ENCODE assay signal across 24 cellular contexts in genomic region chr19:38202504-38202903, GRCh38. TPM values are rescaled to one million over a fixed set of nuclear protein-coding genes. Genes with fewer than 3 reads are reported as not detected.
"Had no signal": no experiment of that assay in that cellular context is flagged by ENCODE, and none has a peak within 500 bp of the region (broad histone marks: within the 10 kb centered on the region; RNA-seq: fewer than 3 reads in every experiment).

No MANE protein-coding gene starts in this region.

- DNase-seq: activated CD4-positive, alpha-beta T cell treated with anti-CD3 and anti-CD28 coated beads for 48 hours; activated CD4-positive, alpha-beta T cell treated with anti-CD3 and anti-CD28 coated beads, Interleukin-2, amount 50 U/mL, for 4 hours; activated CD4-positive, CD25-positive, alpha-beta regulatory T cell treated with anti-CD3 and anti-CD28 coated beads, Interleukin-2, amount 50 U/mL, for 72 hours; activated CD8-positive, alpha-beta memory T cell treated with anti-CD3 and anti-CD28 coated beads, Interleukin-2, amount 50 U/mL, for 48 hours; activated CD8-positive, alpha-beta T cell treated with anti-CD3 and anti-CD28 coated beads, Interleukin-2, amount 10 ng/mL, durations not matched to agents 7 days and 5 days; activated naive CD4-positive, alpha-beta T cell treated with anti-CD3 and anti-CD28 coated beads, Interleukin-2, amount 50 U/mL, for 16 hours; activated naive CD8-positive, alpha-beta T cell treated with anti-CD3 and anti-CD28 coated beads, Interleukin-2, amount 10 ng/mL, durations not matched to agents 7 days and 5 days; activated T-cell treated with anti-CD3 and anti-CD28 coated beads, Interleukin-2, amount 50 U/mL, for 1 hour; adrenal gland; aorta; MG63; NCI-H1105; NCI-H1436; NCI-H187; NCI-H2081; NCI-H446 treated with DMSO at 0.1 percent for 48 hours; NCI-H526; NCI-H82; Right ventricle myocardium superior; SJCRH30; SK-N-SH; T-helper 1 cell had no signal

- H3K27ac ChIP-seq: adrenal gland, SJCRH30 had no signal

- ATAC-seq: activated CD8-positive, alpha-beta T cell treated with anti-CD3 and anti-CD28 coated beads, Interleukin-2, amount 10 ng/mL, durations not matched to agents 7 days and 5 days had no signal

RNA-seq across cellular contexts. Expression of gene DPF1, which starts 21.5 kb away (rescaled TPM):
- total RNA-seq: Right ventricle myocardium superior had no signal

RNA-seq across cellular contexts. Expression of gene PPP1R14A, which starts 53.7 kb away (rescaled TPM):
- total RNA-seq: activated CD8-positive, alpha-beta T cell treated with anti-CD3 and anti-CD28 coated beads, Interleukin-2, amount 10 ng/mL, durations not matched to agents 7 days and 5 days; activated naive CD8-positive, alpha-beta T cell treated with anti-CD3 and anti-CD28 coated beads, Interleukin-2, amount 10 ng/mL, durations not matched to agents 7 days and 5 days; OCI-LY7; RPMI7951 had no signal
